23 cellular contexts compared by ENCODE assay signal in genomic region chr13:111171629-111172028, GRCh38. TPM values are rescaled to one million over a fixed set of nuclear protein-coding genes. Genes with fewer than 3 reads are reported as not detected.
DNase-seq lines count a peak whose midpoint lies in the region; ATAC-seq lines count a peak whose summit lies in the region.
"Had no signal": no experiment of that assay in that cellular context is flagged by ENCODE, and none has a peak within 500 bp of the region (broad histone marks: within the 10 kb centered on the region; RNA-seq: fewer than 3 reads in every experiment).

No MANE protein-coding gene starts in this region.

- H3K4me3 Mint-ChIP-seq in immature natural killer cell = no peak overlapping the region
- H3K4me3 Mint-ChIP-seq: activated CD4-positive, alpha-beta memory T cell treated with anti-CD3 and anti-CD28 coated beads, Interleukin-2, amount 10 ng/mL, durations not matched to agents 7 days and 5 days; activated naive CD8-positive, alpha-beta T cell treated with anti-CD3 and anti-CD28 coated beads for 36 hours; CD14-positive monocyte; T-cell had no signal

- H3F3A ChIP-seq in GM23248 (ENCODE audit: insufficient read depth) = peaks cover 6% of the 10 kb centered on the region; the same call in 1 of the 2 replicates

- H3K4me3 ChIP-seq in GM23248 = no peak overlapping the region
- H3K4me3 ChIP-seq: mucosa of descending colon, sigmoid colon, SJCRH30 had no signal

- H3K9me3 Mint-ChIP-seq in immature natural killer cell = no peaks in the 10 kb centered on the region
- H3K9me3 Mint-ChIP-seq: T-cell had no signal

- WGBS in GM23248 (ENCODE audit: low coverage in 1 of 2, low lambda C conversion rate in 2 of 2, missing lambda C conversion rate in 2 of 2), 2 experiments = 98 to 100% methylated on average over 2 of the region's 2 CpGs

- peak overlapping the region in 5 of 6 donors; percentile 32 to 84 (median 42) for H3K27ac Mint-ChIP-seq in immature natural killer cell
- H3K27ac Mint-ChIP-seq: activated CD4-positive, alpha-beta memory T cell treated with anti-CD3 and anti-CD28 coated beads, Interleukin-2, amount 10 ng/mL, durations not matched to agents 7 days and 5 days; activated naive CD8-positive, alpha-beta T cell treated with anti-CD3 and anti-CD28 coated beads for 36 hours; T-cell had no signal

- ATAC-seq in GM19397 (IDR thresholded peaks at IDR 0.05; ENCODE audit: unreplicated experiment) = no peak
- ATAC-seq: mucosa of descending colon; stimulated activated naive CD8-positive, alpha-beta T cell treated with anti-CD3 and anti-CD28 coated beads, Interleukin-15, Interleukin-2, amounts not matched to agents 100 U/mL and 50 U/mL, for 24 hours; T-cell had no signal

- H4K20me1 ChIP-seq in GM23248 (ENCODE audit: insufficient read depth) = no peaks in the 10 kb centered on the region; the same call in 1 of the 2 replicates

- H3K79me2 ChIP-seq in GM23248 (ENCODE audit: insufficient read depth) = peaks cover 100% of the 10 kb centered on the region

- H3K4me2 ChIP-seq in GM23248 (ENCODE audit: unreplicated experiment) = no peak overlapping the region

- H3K9me3 ChIP-seq in GM23248 (ENCODE audit: low read depth) = no peaks in the 10 kb centered on the region
- H3K9me3 ChIP-seq: mucosa of descending colon, sigmoid colon, SJCRH30 had no signal

- no peaks in the 10 kb centered on the region for H3K27me3 ChIP-seq in GM23248 (replicated peaks; ENCODE audit: insufficient read depth)
- H3K27me3 ChIP-seq: sigmoid colon, SJCRH30 had no signal

- peaks cover 61 to 94% of the 10 kb centered on the region in 2 donors for H3K4me1 Mint-ChIP-seq in immature natural killer cell

- DNase-seq in GM23248 (peak; percentile 28), SW480 (ENCODE audit: low spot score) (peak; percentile 27), immature natural killer cell (no peak), renal cortical epithelial cell (ENCODE audit: low read depth) (peak; percentile 60), NCI-H2081 treated with DMSO at 0.1 percent for 48 hours (lab: John Stamatoyannopoulos, UW) (no peak), globus pallidus (ENCODE audit: low spot score) (no peak), NCI-H2107 treated with DMSO at 0.1 percent for 48 hours (lab: John Stamatoyannopoulos, UW; ENCODE audit: unreplicated experiment) (no peak)
- DNase-seq: activated CD4-positive, alpha-beta memory T cell treated with anti-CD3 and anti-CD28 coated beads, Interleukin-2, amount 10 ng/mL, durations not matched to agents 7 days and 5 days; activated CD4-positive, CD25-positive, alpha-beta regulatory T cell treated with anti-CD3 and anti-CD28 coated beads, Interleukin-2, amount 50 U/mL, for 72 hours; activated CD8-positive, alpha-beta memory T cell treated with anti-CD3 and anti-CD28 coated beads, Interleukin-2, amount 50 U/mL, for 48 hours; activated naive CD8-positive, alpha-beta T cell treated with anti-CD3 and anti-CD28 coated beads for 36 hours; mucosa of descending colon; NCI-H1092; NCI-H1694 treated with DMSO at 0.1 percent for 48 hours; NCI-H2227 treated with DMSO at 0.1 percent for 48 hours; NCI-H69; sigmoid colon; SJCRH30; stimulated activated CD4-positive, alpha-beta T cell treated with anti-CD3 and anti-CD28 coated beads, Interleukin-15, amount 100 ng/mL, for 24 hours; stimulated activated naive CD8-positive, alpha-beta T cell treated with anti-CD3 and anti-CD28 coated beads, Interleukin-15, Interleukin-2, amounts not matched to agents 100 U/mL and 50 U/mL, for 24 hours; T-cell had no signal

- H3K27me3 Mint-ChIP-seq in immature natural killer cell (ENCODE audit: low read depth in 3 of 3) = peaks cover 0 to 5% (median 3%) of the 10 kb centered on the region in 3 donors
- H3K27me3 Mint-ChIP-seq: activated CD4-positive, alpha-beta memory T cell treated with anti-CD3 and anti-CD28 coated beads, Interleukin-2, amount 10 ng/mL, durations not matched to agents 7 days and 5 days; activated naive CD8-positive, alpha-beta T cell treated with anti-CD3 and anti-CD28 coated beads for 36 hours; T-cell had no signal

- no peaks in the 10 kb centered on the region for H3K36me3 ChIP-seq in GM23248 (ENCODE audit: low read depth)

- no peaks in the 10 kb centered on the region for H3K9me2 ChIP-seq in GM23248 (ENCODE audit: insufficient read depth)

- peaks cover 5 to 17% (median 13%) of the 10 kb centered on the region in 3 donors for H3K36me3 Mint-ChIP-seq in immature natural killer cell

- H3K9ac ChIP-seq in GM23248 = no peak overlapping the region

- H2AFZ ChIP-seq in GM23248 = no peak overlapping the region

- H3K4me1 ChIP-seq in GM23248 (ENCODE audit: insufficient read depth) = peaks cover 10% of the 10 kb centered on the region; the same call in 1 of the 2 replicates

- no peak overlapping the region for H3K27ac ChIP-seq in GM23248
- H3K27ac ChIP-seq: sigmoid colon, SJCRH30 had no signal

- in situ Hi-C loops in GM23248 (cut with MboI) = no loop called here

RNA-seq across cellular contexts. Expression of gene ARHGEF7, which starts 56.5 kb away (rescaled TPM):
- 19.0 and 29.5 TPM in 2 replicates for total RNA-seq in GM23248 (2014; rRNA removed; shearing (Covaris generic))
- polyA plus RNA-seq in GM23248 (2016; fragmentation: Nextera tagmentation; extraction: Ambion mirVana) (19.7 and 23.0 TPM in 2 replicates), immature natural killer cell (10 to 100 TPM in 1 of 3 donors, 1 to 10 TPM in 2; 7.8 to 16.4 (median 7.9) TPM)
- 19.1 and 37.6 TPM in 2 replicates for total RNA-seq in renal cortical epithelial cell

Comparison
In these comparisons a context has a peak if more than half of its experiments do, and no peak if none do; other contexts are left out.
1. DNase-seq: peak in GM23248 (single experiment), SW480 (single experiment) and renal cortical epithelial cell (single experiment); none in immature natural killer cell (0 of 3), NCI-H2081 treated with DMSO at 0.1 percent for 48 hours (single experiment), globus pallidus (single experiment) and NCI-H2107 treated with DMSO at 0.1 percent for 48 hours (single experiment).